In the genomic region with DNA sequence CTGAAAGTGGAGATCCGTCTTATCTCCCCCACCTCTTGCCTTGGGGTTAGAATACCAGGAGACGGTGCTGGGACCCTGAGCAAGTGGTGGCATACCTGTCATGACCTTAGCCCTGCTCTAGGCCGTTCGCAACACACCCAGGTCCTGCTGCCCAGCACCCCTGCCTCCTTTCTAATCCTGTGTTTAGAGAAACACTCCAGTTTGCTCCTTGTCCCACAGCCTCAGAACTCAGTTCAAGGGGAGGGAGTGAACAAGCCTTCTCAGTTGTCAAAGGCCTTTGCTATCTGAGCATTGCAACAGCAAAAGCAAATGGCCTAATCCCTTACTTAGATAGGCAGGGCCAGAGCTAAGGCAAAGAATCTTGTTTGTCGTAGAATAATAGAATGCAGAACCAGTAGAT, we compare ENCODE assay signal across 16 cellular contexts.
"Had no signal": no experiment of that assay in that cellular context is flagged by ENCODE, and none has a peak within 500 bp of the region (broad histone marks: within the 10 kb centered on the region; RNA-seq: fewer than 3 reads in every experiment).

No MANE protein-coding gene starts in this region.

- H3K36me3 ChIP-seq: heart left ventricle, sigmoid colon had no signal

- H3K27me3 ChIP-seq: dorsolateral prefrontal cortex, sigmoid colon had no signal

- H3K4me3 ChIP-seq: dorsolateral prefrontal cortex, heart left ventricle, psoas muscle, sigmoid colon had no signal

- H3K4me1 ChIP-seq: heart left ventricle, psoas muscle, sigmoid colon had no signal

- H3K9me3 ChIP-seq: psoas muscle, sigmoid colon had no signal

- DNase-seq: activated CD4-positive, alpha-beta T cell treated with anti-CD3 and anti-CD28 coated beads, Interleukin-2, amount 50 U/mL, for 48 hours; activated CD4-positive, CD25-positive, alpha-beta regulatory T cell treated with anti-CD3 and anti-CD28 coated beads, Interleukin-2, amount 50 U/mL, for 72 hours; activated CD8-positive, alpha-beta memory T cell treated with anti-CD3 and anti-CD28 coated beads, Interleukin-2, amount 10 ng/mL, durations not matched to agents 7 days and 5 days; activated gamma-delta T cell treated with Interleukin-2 at 50 U/mL for 16 hours; activated naive CD8-positive, alpha-beta T cell treated with anti-CD3 and anti-CD28 coated beads for 36 hours; activated T-cell treated with anti-CD3 and anti-CD28 coated beads, Interleukin-2, amount 50 U/mL, for 4 hours; aorta; dorsolateral prefrontal cortex; heart left ventricle; kidney; naive thymus-derived CD4-positive, alpha-beta T cell; nucleus accumbens; psoas muscle; sigmoid colon; stimulated activated CD4-positive, alpha-beta T cell treated with anti-CD3 and anti-CD28 coated beads, Interleukin-12 subunit alpha, Interleukin-12 subunit beta, amount 100 ng/mL, for 4 hours; stimulated activated naive CD4-positive, alpha-beta T cell had no signal

- H3K27ac ChIP-seq: dorsolateral prefrontal cortex, heart left ventricle, psoas muscle, sigmoid colon had no signal
